In the genomic region with DNA sequence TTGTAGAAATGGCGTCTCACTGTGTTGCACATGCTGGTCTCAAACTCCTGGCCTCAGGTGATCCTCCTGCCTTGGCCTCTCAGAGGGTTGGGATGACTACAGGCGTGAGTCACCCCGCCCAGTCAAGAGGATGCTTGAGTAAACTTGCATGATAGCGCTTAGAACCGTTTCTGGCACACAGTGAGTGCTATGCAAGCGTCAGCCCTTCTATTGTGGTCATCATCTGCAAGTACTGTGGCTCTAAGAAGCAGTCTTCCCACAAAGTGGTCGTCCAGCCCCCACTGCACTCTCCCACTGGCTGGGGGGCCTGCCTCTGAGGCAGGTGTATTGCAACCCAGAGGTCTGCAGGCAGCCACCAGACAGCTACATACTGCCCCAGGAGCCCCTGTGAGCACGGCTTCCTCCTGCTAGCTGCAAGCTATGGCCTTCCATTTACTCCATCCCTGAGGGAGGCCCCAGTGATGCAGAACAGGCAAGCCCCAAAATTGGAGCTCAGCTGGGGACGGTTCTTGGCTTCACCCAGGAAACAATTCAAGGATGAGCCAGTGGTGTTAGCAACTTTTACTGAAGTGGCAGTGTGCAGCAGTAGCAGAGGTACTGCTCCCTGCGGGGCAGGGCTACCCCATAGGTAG, we compare ENCODE assay signal across 20 cellular contexts.
DNase-seq lines count a peak whose midpoint lies in the region; ATAC-seq, FAIRE-seq and TF ChIP-seq lines count a peak whose summit lies in the region.
"Had no signal": no experiment of that assay in that cellular context is flagged by ENCODE, and none has a peak within 500 bp of the region (broad histone marks: within the 10 kb centered on the region; RNA-seq: fewer than 3 reads in every experiment).

No MANE protein-coding gene starts in this region.

- in situ Hi-C loops in HepG2 (cut with HindIII; ENCODE audit: extremely low pct_ligation_motif_present, low pct_unique_long_range_greater_than_20kb), result no loop called here
- in situ Hi-C loops in GM13977 (cut with MboI; ENCODE audit: low pct_unique_long_range_greater_than_20kb, low sequenced_read_pairs, unreplicated experiment), result no loop called here

- no peak for TF ChIP-seq EP300 in HepG2 (IDR thresholded peaks at IDR 0.05; ENCODE audit: low read depth in 2 of 2, low read length in 2 of 2)
- no peak for TF ChIP-seq EP300 in HepG2 (CRISPR knock-in tag; IDR thresholded peaks at IDR 0.05; ENCODE audit: borderline replicate concordance)

- no peaks in the 10 kb centered on the region for H3K36me3 Mint-ChIP-seq in endothelial cell (ENCODE audit: low read depth, unreplicated experiment)
- no peaks in the 10 kb centered on the region for H3K36me3 Mint-ChIP-seq in stimulated activated effector memory CD8-positive, alpha-beta T cell treated with anti-CD3 and anti-CD28 coated beads, Interleukin-12 subunit alpha, Interleukin-12 subunit beta, amount 100 ng/mL, for 72 hours
- H3K36me3 Mint-ChIP-seq: brain, type B pancreatic cell had no signal

- DNase-seq in HepG2 (ENCODE audit: low spot score), result no peak
- DNase-seq in right lobe of liver, result no peak
- peak; percentile 26 for DNase-seq in NCI-H2029 treated with DMSO at 0.1 percent for 48 hours (lab: John Stamatoyannopoulos, UW)
- no peak for DNase-seq in endothelial cell (ENCODE audit: low spot score)
- DNase-seq in stimulated activated effector memory CD8-positive, alpha-beta T cell treated with anti-CD3 and anti-CD28 coated beads, Interleukin-12 subunit alpha, Interleukin-12 subunit beta, amount 100 ng/mL, for 72 hours (ENCODE audit: low spot score in 2 of 2), result no peak
- DNase-seq in GM13977 (ENCODE audit: low spot score), result no peak
- DNase-seq in NCI-H1092 (lab: John Stamatoyannopoulos, UW), result no peak
- no peak for DNase-seq in H7
- DNase-seq: activated B cell treated with CpG ODN at 0.5 μM for 24 hours; activated CD8-positive, alpha-beta memory T cell treated with anti-CD3 and anti-CD28 coated beads, Interleukin-2, amount 50 U/mL, for 48 hours; activated naive CD4-positive, alpha-beta T cell treated with anti-CD3 and anti-CD28 coated beads for 36 hours; DMS 273 treated with DMSO at 0.1 percent for 48 hours; NCI-H1436; NCI-H446 treated with DMSO at 0.1 percent for 48 hours; PC-9; stimulated activated CD4-positive, alpha-beta T cell treated with anti-CD3 and anti-CD28 coated beads, Interleukin-2, amount 100 ng/mL, for 48 hours had no signal

- no TSS peak for BruUV-seq in HepG2 (replicated peaks; lab: Mats Ljungman, UMichigan)

- no peak overlapping the region for H3K9ac ChIP-seq in HepG2 (ENCODE audit: insufficient read depth, low read depth, low read length)

- H4K20me1 ChIP-seq in HepG2 (ENCODE audit: insufficient read depth, low read length), result no peaks in the 10 kb centered on the region

- no peaks in the 10 kb centered on the region for H3K4me1 ChIP-seq in HepG2 (ENCODE audit: insufficient read depth, low read length)
- no peaks in the 10 kb centered on the region for H3K4me1 ChIP-seq in right lobe of liver

- no peak overlapping the region for H2AFZ ChIP-seq in HepG2 (ENCODE audit: low read length)
- H2AFZ ChIP-seq: PC-9 had no signal

- intact Hi-C loops in HepG2 (cut with micrococcal nuclease; ENCODE audit: unreplicated experiment), result no loop called here
- intact Hi-C loops in right lobe of liver (cut with DNase I), result no loop called here

- H3K4me2 ChIP-seq in HepG2 (ENCODE audit: low read depth, low read length), result no peak overlapping the region
- H3K4me2 ChIP-seq: PC-9 had no signal

- TF ChIP-seq POLR2A in HepG2 (IDR thresholded peaks at IDR 0.05; ENCODE audit: insufficient read depth in 1 of 2, low read depth in 2 of 2, low read length in 2 of 2), result no peak
- TF ChIP-seq POLR2A in right lobe of liver (IDR thresholded peaks at IDR 0.05), result no peak

- H3K27ac ChIP-seq in HepG2 (ENCODE audit: extremely low read length, insufficient read depth, low read length) (no peak overlapping the region), right lobe of liver (no peak overlapping the region)
- H3K27ac ChIP-seq: PC-9 had no signal

- POLR2A ChIA-PET in HepG2 (lab: Yijun Ruan, JAX), result no interaction called here

- FAIRE-seq in HepG2 (lab: Jason Lieb, UNC), result no peak

- no peaks in the 10 kb centered on the region for H3K36me3 ChIP-seq in HepG2 (replicated peaks in 1 of 2; ENCODE audit: control insufficient read depth in 1 of 2, insufficient read depth in 2 of 2, low read length in 2 of 2)
- H3K36me3 ChIP-seq in right lobe of liver, result no peaks in the 10 kb centered on the region
- H3K36me3 ChIP-seq in H7 (replicated peaks; ENCODE audit: control insufficient read depth, insufficient read depth, low read length), result no peaks in the 10 kb centered on the region

- peaks cover 8% of the 10 kb centered on the region for H3K27me3 Mint-ChIP-seq in endothelial cell (ENCODE audit: unreplicated experiment)
- H3K27me3 Mint-ChIP-seq: IgD-negative memory B cell, type B pancreatic cell had no signal

- H3K4me1 Mint-ChIP-seq in endothelial cell (ENCODE audit: unreplicated experiment), result peaks cover 5% of the 10 kb centered on the region
- no peaks in the 10 kb centered on the region for H3K4me1 Mint-ChIP-seq in stimulated activated effector memory CD8-positive, alpha-beta T cell treated with anti-CD3 and anti-CD28 coated beads, Interleukin-12 subunit alpha, Interleukin-12 subunit beta, amount 100 ng/mL, for 72 hours
- H3K4me1 Mint-ChIP-seq: activated B cell treated with CpG ODN at 0.5 μM for 24 hours, IgD-negative memory B cell had no signal

- ATAC-seq in HepG2 (no peak), right lobe of liver (no peak)
- ATAC-seq in stimulated activated effector memory CD8-positive, alpha-beta T cell treated with anti-CD3 and anti-CD28 coated beads, Interleukin-12 subunit alpha, Interleukin-12 subunit beta, amount 100 ng/mL, for 72 hours, result peak; percentile 44
- ATAC-seq: sciatic nerve had no signal

- WGBS in HepG2 (ENCODE audit: low lambda C conversion rate), result 28% methylated on average over 5 of the region's 10 CpGs
- 76% methylated on average over 6 of the region's 10 CpGs for WGBS in right lobe of liver (ENCODE audit: insufficient coverage, low coverage, low lambda C conversion rate, missing lambda C conversion rate)

- H3K9me3 Mint-ChIP-seq in endothelial cell (ENCODE audit: unreplicated experiment), result peaks cover 5% of the 10 kb centered on the region
- H3K9me3 Mint-ChIP-seq in stimulated activated effector memory CD8-positive, alpha-beta T cell treated with anti-CD3 and anti-CD28 coated beads, Interleukin-12 subunit alpha, Interleukin-12 subunit beta, amount 100 ng/mL, for 72 hours, result no peaks in the 10 kb centered on the region
- H3K9me3 Mint-ChIP-seq: activated B cell treated with CpG ODN at 0.5 μM for 24 hours; activated naive CD4-positive, alpha-beta T cell treated with anti-CD3 and anti-CD28 coated beads for 36 hours; IgD-negative memory B cell; type B pancreatic cell had no signal

- no peak overlapping the region for H3K4me3 Mint-ChIP-seq in endothelial cell (ENCODE audit: unreplicated experiment)
- no peak overlapping the region for H3K4me3 Mint-ChIP-seq in stimulated activated effector memory CD8-positive, alpha-beta T cell treated with anti-CD3 and anti-CD28 coated beads, Interleukin-12 subunit alpha, Interleukin-12 subunit beta, amount 100 ng/mL, for 72 hours
- H3K4me3 Mint-ChIP-seq: activated B cell treated with CpG ODN at 0.5 μM for 24 hours; activated naive CD4-positive, alpha-beta T cell treated with anti-CD3 and anti-CD28 coated beads for 36 hours; brain; IgD-negative memory B cell; type B pancreatic cell had no signal

- TF ChIP-seq RAD21 in HepG2 (CRISPR knock-in tag; IDR thresholded peaks at IDR 0.05), result no peak

- no peaks in the 10 kb centered on the region for H3K9me3 ChIP-seq in HepG2 (ENCODE audit: low read length)
- H3K9me3 ChIP-seq in right lobe of liver, result no peaks in the 10 kb centered on the region

- CTCF ChIA-PET in HepG2 (lab: Yijun Ruan, JAX; ENCODE audit: low intra/inter-chr PET ratio, low total read pairs), result no interaction called here

- TF ChIP-seq CTCF in HepG2 (CRISPR knock-in tag; IDR thresholded peaks at IDR 0.05) (no peak), right lobe of liver (IDR thresholded peaks at IDR 0.05) (no peak), endothelial cell (IDR thresholded peaks at IDR 0.05; ENCODE audit: unreplicated experiment) (no peak), GM13977 (IDR thresholded peaks at IDR 0.05; ENCODE audit: extremely low read depth, insufficient read depth, missing control alignments) (no peak)

- no peaks in the 10 kb centered on the region for H3K79me2 ChIP-seq in HepG2 (ENCODE audit: insufficient read depth, low read length)

- no peaks in the 10 kb centered on the region for H3K27me3 ChIP-seq in HepG2 (ENCODE audit: control insufficient read depth in 1 of 2, insufficient read depth in 2 of 2, low read length in 2 of 2)
- H3K27me3 ChIP-seq in right lobe of liver, result no peaks in the 10 kb centered on the region
- H3K27me3 ChIP-seq in H7 (ENCODE audit: control insufficient read depth, insufficient read depth, low read length), result no peaks in the 10 kb centered on the region

- H3K4me3 ChIP-seq in HepG2 (replicated peaks in 1 of 3; ENCODE audit: insufficient read depth in 1 of 3, low read depth in 2 of 3, low read length in 3 of 3) (no peak overlapping the region), right lobe of liver (no peak overlapping the region), H7 (ENCODE audit: insufficient read depth, low read depth, low read length) (no peak overlapping the region)
- H3K4me3 ChIP-seq: PC-9 had no signal

- H3K27ac Mint-ChIP-seq in endothelial cell (ENCODE audit: unreplicated experiment), result peak overlapping the region; percentile 30
- no peak overlapping the region for H3K27ac Mint-ChIP-seq in stimulated activated effector memory CD8-positive, alpha-beta T cell treated with anti-CD3 and anti-CD28 coated beads, Interleukin-12 subunit alpha, Interleukin-12 subunit beta, amount 100 ng/mL, for 72 hours
- H3K27ac Mint-ChIP-seq: activated B cell treated with CpG ODN at 0.5 μM for 24 hours; activated naive CD4-positive, alpha-beta T cell treated with anti-CD3 and anti-CD28 coated beads for 36 hours; IgD-negative memory B cell had no signal

TF ChIP-seq in HepG2, 621 proteins besides CTCF, POLR2A, EP300 and RAD21:
- TF ChIP-seq PHF21A (CRISPR knock-in tag; IDR thresholded peaks at IDR 0.05), result no peak
- 0 out of 2 replicates have a peak, but pooled peaks have one; percentile 10 for TF ChIP-seq FOSL2 (CRISPR knock-in tag; IDR thresholded peaks at IDR 0.05)
TF ChIP-seq in HepG2: peak in this region for 1.
